In genomic region chr7:105195891-105196290, GRCh38 we compare ENCODE assay signal across 19 cellular contexts.
DNase-seq lines count a peak whose midpoint lies in the region; ATAC-seq, FAIRE-seq and TF ChIP-seq lines count a peak whose summit lies in the region.
"Had no signal": no experiment of that assay in that cellular context is flagged by ENCODE, and none has a peak within 500 bp of the region (broad histone marks: within the 10 kb centered on the region; RNA-seq: fewer than 3 reads in every experiment).

No MANE protein-coding gene starts in this region.

- RAD21 ChIA-PET in GM12878 (lab: Charles Lee; ENCODE audit: unreplicated experiment): no interaction called here

- H3K4me2 ChIP-seq in IMR-90 (ENCODE audit: low read depth, low read length): no peak overlapping the region
- H3K4me2 ChIP-seq in GM12878 (ENCODE audit: control insufficient read depth, insufficient read depth): no peak overlapping the region

- H4K20me1 ChIP-seq in IMR-90 (ENCODE audit: insufficient read depth, low read length) (peaks cover 48% of the 10 kb centered on the region), GM12878 (ENCODE audit: control insufficient read depth, insufficient read depth) (no peaks in the 10 kb centered on the region)

- H2AFZ ChIP-seq in IMR-90 (replicated peaks; ENCODE audit: low read length, poor library complexity) (no peak overlapping the region), GM12878 (ENCODE audit: control insufficient read depth, low read depth, low read length) (no peak overlapping the region)

- H3K27me3 ChIP-seq in IMR-90 (ENCODE audit: control insufficient read depth, insufficient read depth, low read length) (no peaks in the 10 kb centered on the region), GM12878 (replicated peaks in 1 of 2; ENCODE audit: control insufficient read depth in 2 of 2, insufficient read depth in 2 of 2, low read length in 1 of 2) (no peaks in the 10 kb centered on the region)

- peaks cover 17% of the 10 kb centered on the region for H3K9me1 ChIP-seq in IMR-90 (ENCODE audit: insufficient read depth, low read length)

- peaks cover 6% of the 10 kb centered on the region for H3K4me1 ChIP-seq in IMR-90 (ENCODE audit: control insufficient read depth, insufficient read depth, low read length)
- H3K4me1 ChIP-seq in GM12878 (ENCODE audit: control insufficient read depth, insufficient read depth, low read length): peaks cover 9% of the 10 kb centered on the region; the same call in 1 of the 2 replicates
- H3K4me1 ChIP-seq: Caco-2 had no signal

- no peak for TF ChIP-seq EP300 in GM12878 (IDR thresholded peaks at IDR 0.05; ENCODE audit: borderline replicate concordance in 1 of 2, control insufficient read depth in 1 of 2, low read depth in 2 of 2, low read length in 2 of 2)

- no peak overlapping the region for H4K8ac ChIP-seq in IMR-90 (ENCODE audit: low read depth in 2 of 2, low read length in 2 of 2)

- intact Hi-C loops in IMR-90 (cut with micrococcal nuclease): no loop called here
- intact Hi-C loops in GM12878 (cut with micrococcal nuclease; ENCODE audit: unreplicated experiment): no loop called here

- no peak overlapping the region for H3K56ac ChIP-seq in IMR-90 (ENCODE audit: extremely low read depth, insufficient read depth, low read length)

- SMC1A ChIA-PET in GM12878 (lab: Charles Lee; ENCODE audit: uncharacterized antibody, unreplicated experiment): interaction anchor here (0.6 to 1.2 kb wide), 5 partner anchors 8 to 31 kb away, joined by 3 to 12 read pairs (median 3); no protein-coding TSS in a partner anchor

- H3K14ac ChIP-seq in IMR-90 (replicated peaks; ENCODE audit: low read depth, low read length): no peak overlapping the region

- in situ Hi-C loops in IMR-90 (cut with MboI; ENCODE audit: low sequenced_read_pairs) (no loop called here), GM12878 (cut with MboI) (no loop called here)

- no peak overlapping the region for H3K4ac ChIP-seq in IMR-90 (ENCODE audit: low read depth, low read length)

- no peak overlapping the region for H2BK120ac ChIP-seq in IMR-90 (ENCODE audit: low read depth, low read length)

- H2BK5ac ChIP-seq in IMR-90 (ENCODE audit: low read depth, low read length, poor library complexity, severe bottlenecking): no peak overlapping the region

- no CpG with 5 or more reads among the region's 1 CpG for WGBS in IMR-90 (ENCODE audit: extremely low coverage in 2 of 2, insufficient read length in 1 of 2), 2 experiments
- whole genome bisulfite sequencing in GM12878 (ENCODE audit: insufficient coverage, insufficient replicate concordance, low lambda C conversion rate, missing lambda C conversion rate): 5% methylated on average over 1 of the region's 1 CpG

- H4K5ac ChIP-seq in IMR-90 (ENCODE audit: low read depth, low read length): no peak overlapping the region

- H3K79me1 ChIP-seq in IMR-90 (ENCODE audit: low read depth in 1 of 2, low read length in 2 of 2): peaks cover 33 to 55% of the 10 kb centered on the region in 2 experiments; a peak in 3 of 4 replicates

- no peak for TF ChIP-seq POLR2A in IMR-90 (IDR thresholded peaks at IDR 0.05; ENCODE audit: low read depth, low read length)
- no peak for TF ChIP-seq POLR2A in GM12878 (IDR thresholded peaks at IDR 0.05; ENCODE audit: low read depth, low read length)

- no peak for FAIRE-seq in GM12878 (lab: Jason Lieb, UNC)
- FAIRE-seq: A204.1, D721Med, G401.6, GM12892, GM18507, HepG2 had no signal

- CTCF ChIA-PET in IMR-90 (lab: Yijun Ruan, JAX) (interaction anchor here (1.0 kb wide), 1 partner anchor 24 kb away, joined by 3 read pairs; no protein-coding TSS in a partner anchor), GM12878 (lab: Yijun Ruan, JAX) (interaction anchor here (0.6 kb wide), 1 partner anchor 30 kb away, joined by 4 read pairs; no protein-coding TSS in a partner anchor)

- H2BK20ac ChIP-seq in IMR-90 (ENCODE audit: low read depth, low read length): no peak overlapping the region

- H3K9ac ChIP-seq in IMR-90 (ENCODE audit: low read depth, low read length) (no peak overlapping the region), GM12878 (ENCODE audit: control insufficient read depth, insufficient read depth, low read length) (no peak overlapping the region)

- H3K9me3 ChIP-seq in IMR-90 (ENCODE audit: control insufficient read depth, insufficient read depth, low read length): no peaks in the 10 kb centered on the region
- no peaks in the 10 kb centered on the region; the same call in 2 of the 3 replicates for H3K9me3 ChIP-seq in GM12878 (replicated peaks; ENCODE audit: control insufficient read depth, insufficient read depth, low read length)
- H3K9me3 ChIP-seq: Caco-2 had no signal

- BruUV-seq in IMR-90 (replicated peaks; lab: Mats Ljungman, UMichigan): no TSS peak
- no TSS peak for BruUV-seq in GM12878 (replicated peaks; lab: Mats Ljungman, UMichigan)

- no peaks in the 10 kb centered on the region for H3K79me2 ChIP-seq in GM12878 (ENCODE audit: control insufficient read depth, insufficient read depth, low read length)

- DNase-seq in IMR-90 (no peak), GM12878 (ENCODE audit: low read depth, low spot score) (no peak), putamen (ENCODE audit: low spot score) (peak; percentile 53), HCEC 1CT (no peak), NOMO-1 treated with dmso at 0.1 percent for 144 hours (lab: John Stamatoyannopoulos, UW; ENCODE audit: unreplicated experiment) (no peak), NAMALWA (ENCODE audit: low spot score) (no peak)
- DNase-seq: AML-193; Caco-2; CD4-positive, alpha-beta T cell; GOT3; H7 had no signal

- ATAC-seq in IMR-90 (ENCODE audit: low read depth) (no peak), GM12878 (peak; percentile 27; the same call in 2 of the 3 replicates), HG02610 (IDR thresholded peaks at IDR 0.05; ENCODE audit: unreplicated experiment) (no peak)

- POLR2A ChIA-PET in IMR-90 (lab: Charles Lee; ENCODE audit: unreplicated experiment) (no interaction called here), GM12878 (lab: Charles Lee) (no interaction called here)

- H2AK9ac ChIP-seq in IMR-90 (replicated peaks; ENCODE audit: low read depth, low read length, poor library complexity): peak overlapping the region; percentile 81

- H3K18ac ChIP-seq in IMR-90 (ENCODE audit: low read depth, low read length): no peak overlapping the region

- no peak overlapping the region for H3K27ac ChIP-seq in IMR-90 (ENCODE audit: insufficient read depth, low read length)
- no peak overlapping the region; the same call in 1 of the 2 replicates for H3K27ac ChIP-seq in GM12878 (ENCODE audit: control insufficient read depth, insufficient read depth)
- H3K27ac ChIP-seq: C4-2B had no signal

- no peak overlapping the region for H2BK15ac ChIP-seq in IMR-90 (ENCODE audit: low read depth, low read length)

- H2AK5ac ChIP-seq in IMR-90 (ENCODE audit: low read depth, low read length): no peak overlapping the region

- dilution Hi-C loops in IMR-90 (cut with HindIII; ENCODE audit: low sequenced_read_pairs, unreplicated experiment): no loop called here

- TF ChIP-seq CTCF in IMR-90 (conservative IDR thresholded peaks at IDR 0.05; ENCODE audit: low read depth, low read length): no peak
- no peak for TF ChIP-seq CTCF in GM12878 (IDR thresholded peaks at IDR 0.05 in 2 of 3, conservative IDR thresholded peaks at IDR 0.05 in 1 of 3; ENCODE audit: control insufficient read depth in 2 of 3, extremely low read depth in 1 of 3, insufficient read depth in 1 of 3, low read depth in 3 of 3, low read length in 3 of 3)

- H4K91ac ChIP-seq in IMR-90 (ENCODE audit: insufficient read depth, low read depth, low read length): no peak overlapping the region

- H3K36me3 ChIP-seq in IMR-90 (ENCODE audit: control insufficient read depth, insufficient read depth, low read length) (no peaks in the 10 kb centered on the region), GM12878 (ENCODE audit: control insufficient read depth in 2 of 2, insufficient read depth in 2 of 2, low read length in 1 of 2) (peaks cover 0 to 4% of the 10 kb centered on the region in 2 experiments; a peak in 1 of 4 replicates)

- TF ChIP-seq RAD21 in IMR-90 (IDR thresholded peaks at IDR 0.05; ENCODE audit: low read length): no peak
- no peak for TF ChIP-seq RAD21 in GM12878 (IDR thresholded peaks at IDR 0.05; ENCODE audit: insufficient read depth, low read depth, low read length)

- no peak overlapping the region for H3K23ac ChIP-seq in IMR-90 (ENCODE audit: low read depth, low read length)

- H3K4me3 ChIP-seq in IMR-90 (ENCODE audit: insufficient read depth, low read depth, low read length) (no peak overlapping the region), GM12878 (no peak overlapping the region)

TF ChIP-seq in IMR-90, 13 proteins besides CTCF, POLR2A, EP300 and RAD21 (continues in another document):
- no peak for TF ChIP-seq SMC3 (IDR thresholded peaks at IDR 0.05; ENCODE audit: low read depth, low read length)
- no peak for TF ChIP-seq USF2 (IDR thresholded peaks at IDR 0.05; ENCODE audit: low read depth, low read length)

TF ChIP-seq in GM12878, 131 proteins besides CTCF, POLR2A, EP300 and RAD21 (continues in another document):
- TF ChIP-seq IKZF2 (IDR thresholded peaks at IDR 0.05) (no peak), IRF5 (IDR thresholded peaks at IDR 0.05; ENCODE audit: borderline replicate concordance) (no peak), RELA (IDR thresholded peaks at IDR 0.05; ENCODE audit: borderline replicate concordance, partially characterized antibody) (no peak), WRNIP1 (IDR thresholded peaks at IDR 0.05; ENCODE audit: borderline replicate concordance, low read depth, low read length) (no peak), USF2 (IDR thresholded peaks at IDR 0.05; ENCODE audit: borderline replicate concordance, low read depth, low read length) (no peak), ZNF622 (IDR thresholded peaks at IDR 0.05) (no peak)
